ENCODE assay signal across 10 cellular contexts in the genomic region with DNA sequence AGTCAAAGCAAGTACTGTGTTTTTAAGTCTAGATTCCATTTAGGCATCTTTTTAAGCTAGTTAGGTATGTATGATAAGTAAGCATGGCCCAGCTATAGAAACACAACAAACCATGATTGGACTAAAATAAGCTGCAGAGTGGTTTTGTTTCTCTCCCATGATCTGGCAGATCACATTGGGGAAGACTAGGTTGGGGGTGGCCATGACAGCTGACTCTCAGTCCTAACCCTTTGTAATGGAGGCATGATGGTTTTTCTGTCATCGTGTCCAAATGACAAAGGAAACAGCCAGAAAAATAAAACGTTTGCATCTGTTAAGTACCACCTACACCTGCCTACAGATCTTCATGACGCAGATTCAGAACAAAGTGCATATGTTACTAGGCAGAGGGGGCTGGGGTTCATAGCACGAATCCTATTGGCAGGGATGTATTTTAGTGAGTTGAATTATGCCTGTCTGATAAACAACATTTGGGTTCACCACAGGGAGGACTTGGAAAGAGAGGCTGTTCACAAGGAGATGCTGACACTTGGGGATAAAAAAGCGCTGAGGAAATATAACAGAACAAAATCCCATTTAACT. TPM values are rescaled to one million over a fixed set of nuclear protein-coding genes. Genes with fewer than 3 reads are reported as not detected.
DNase-seq lines count a peak whose midpoint lies in the region.
"Had no signal": no experiment of that assay in that cellular context is flagged by ENCODE, and none has a peak within 500 bp of the region (broad histone marks: within the 10 kb centered on the region; RNA-seq: fewer than 3 reads in every experiment).

No MANE protein-coding gene starts in this region.

- DNase-seq in G401 (ENCODE audit: low spot score), result peak; percentile 98
- DNase-seq in NCI-H446 treated with DMSO at 0.1 percent for 48 hours (lab: John Stamatoyannopoulos, UW), result peak; percentile 77
- peak; percentile 73 to 78 for DNase-seq in cerebellar nuclear complex (lab: John Stamatoyannopoulos, UW)
- no peak for DNase-seq in GM19238 (ENCODE audit: insufficient read length, low spot score)
- DNase-seq in NCI-H187 (lab: John Stamatoyannopoulos, UW), result no peak
- DNase-seq in AG20443 (ENCODE audit: low spot score), result no peak
- DNase-seq: Caco-2; CD8-positive, alpha-beta memory T cell; DMS79; KBM-7 had no signal

- in situ Hi-C loops in G401 (cut with HindIII; ENCODE audit: low sequenced_read_pairs), result no loop called here

RNA-seq across cellular contexts. Expression of a gene that starts 33.8 kb away (rescaled TPM):
- not detected in 2 replicates for total RNA-seq in G401 (2014; rRNA removed; shearing (Covaris generic))
- total RNA-seq: CD8-positive, alpha-beta memory T cell had no signal

Comparison
In these comparisons a context has a peak if more than half of its experiments do, and no peak if none do; other contexts are left out.
1. DNase-seq: peak in G401 (single experiment), NCI-H446 treated with DMSO at 0.1 percent for 48 hours (single experiment) and cerebellar nuclear complex (2 of 2); none in GM19238 (single experiment), NCI-H187 (0 of 2) and AG20443 (single experiment).